Comparison of ENCODE assay signal across 8 cellular contexts in genomic region chr11:16820324-16821092, GRCh38.
DNase-seq lines count a peak whose midpoint lies in the region; ATAC-seq and TF ChIP-seq lines count a peak whose summit lies in the region.

No MANE protein-coding gene starts in this region.

- H3K9me3 ChIP-seq in IMR-90 (ENCODE audit: control insufficient read depth, insufficient read depth, low read length) (no peaks in the 10 kb centered on the region), Panc1 (ENCODE audit: control insufficient read depth, insufficient read depth, low read depth, low read length) (no peaks in the 10 kb centered on the region), thoracic aorta (no peaks in the 10 kb centered on the region)

- no peak overlapping the region for H3K14ac ChIP-seq in IMR-90 (replicated peaks; ENCODE audit: low read depth, low read length)

- no peak overlapping the region for H2BK120ac ChIP-seq in IMR-90 (ENCODE audit: low read depth, low read length)

- no peak overlapping the region for H3K27ac Mint-ChIP-seq in activated T-helper 1 cell treated with anti-CD3 and anti-CD28 coated beads, Interleukin-12 subunit alpha, Interleukin-12 subunit beta, Interleukin-2, Interleukin-4 antibody, amounts not matched to agents 30 ng/mL and 10 ng/mL and 1 ng/mL, durations not matched to agents 14 hours and 24 hours and 36 hours

- no peak overlapping the region for H2AK9ac ChIP-seq in IMR-90 (replicated peaks; ENCODE audit: low read depth, low read length, poor library complexity)

- no peak overlapping the region for H4K8ac ChIP-seq in IMR-90 (ENCODE audit: low read depth in 2 of 2, low read length in 2 of 2)

- peak; percentile 79 for TF ChIP-seq CTCF in IMR-90 (conservative IDR thresholded peaks at IDR 0.05; ENCODE audit: low read depth, low read length)
- TF ChIP-seq CTCF in Panc1 (IDR thresholded peaks at IDR 0.05), result peak; percentile 91
- peak; percentile 95 for TF ChIP-seq CTCF in foreskin fibroblast (IDR thresholded peaks at IDR 0.05; ENCODE audit: low read depth, low read length)
- no peak for TF ChIP-seq CTCF in omental fat pad (IDR thresholded peaks at IDR 0.05)
- peak; percentile 82 for TF ChIP-seq CTCF in thoracic aorta (IDR thresholded peaks at IDR 0.05)

- no peaks in the 10 kb centered on the region for H4K20me1 ChIP-seq in IMR-90 (ENCODE audit: insufficient read depth, low read length)

- H3K4me2 ChIP-seq in IMR-90 (ENCODE audit: low read depth, low read length), result no peak overlapping the region

- intact Hi-C loops in IMR-90 (cut with micrococcal nuclease), result loop anchor here (1.0 to 10.0 kb wide), 2 partner anchors 243 to 684 kb away; no protein-coding TSS in a partner anchor
- intact Hi-C loops in Panc1 (cut with micrococcal nuclease; ENCODE audit: unreplicated experiment), result loop anchor here (2.0 kb wide), 2 partner anchors 62 to 242 kb away; no protein-coding TSS in a partner anchor
- intact Hi-C loops in activated T-helper 1 cell treated with anti-CD3 and anti-CD28 coated beads, Interleukin-12 subunit alpha, Interleukin-12 subunit beta, Interleukin-2, Interleukin-4 antibody, amounts not matched to agents 30 ng/mL and 10 ng/mL and 1 ng/mL, durations not matched to agents 14 hours and 24 hours and 36 hours (cut with micrococcal nuclease), result loop anchor here (1.0 to 10.0 kb wide), 8 partner anchors 35 to 682 kb away; partner anchors contain the start of genes PIK3C2A and RPS13

- no peaks in the 10 kb centered on the region for H3K79me1 ChIP-seq in IMR-90 (ENCODE audit: low read depth in 1 of 2, low read length in 2 of 2)

- H3K27ac ChIP-seq in IMR-90 (ENCODE audit: insufficient read depth, low read length) (no peak overlapping the region), Panc1 (ENCODE audit: low read length) (no peak overlapping the region), thoracic aorta (no peak overlapping the region)

- peaks cover 12% of the 10 kb centered on the region for H3K4me1 Mint-ChIP-seq in activated T-helper 1 cell treated with anti-CD3 and anti-CD28 coated beads, Interleukin-12 subunit alpha, Interleukin-12 subunit beta, Interleukin-2, Interleukin-4 antibody, amounts not matched to agents 30 ng/mL and 10 ng/mL and 1 ng/mL, durations not matched to agents 14 hours and 24 hours and 36 hours (ENCODE audit: low read depth)

- H3K23ac ChIP-seq in IMR-90 (ENCODE audit: low read depth, low read length), result no peak overlapping the region

- H3K9me3 Mint-ChIP-seq in activated T-helper 1 cell treated with anti-CD3 and anti-CD28 coated beads, Interleukin-12 subunit alpha, Interleukin-12 subunit beta, Interleukin-2, Interleukin-4 antibody, amounts not matched to agents 30 ng/mL and 10 ng/mL and 1 ng/mL, durations not matched to agents 14 hours and 24 hours and 36 hours, result no peaks in the 10 kb centered on the region

- TF ChIP-seq RAD21 in IMR-90 (IDR thresholded peaks at IDR 0.05; ENCODE audit: low read length), result peak; percentile 63

- CTCF ChIA-PET in IMR-90 (lab: Yijun Ruan, JAX) (interaction anchor here (0.7 to 1.4 kb wide), 11 partner anchors 10 to 707 kb away, joined by 3 to 10 read pairs (median 3); no protein-coding TSS in a partner anchor), Panc1 (lab: Charles Lee) (interaction anchor here (0.7 to 1.4 kb wide), 3 partner anchors 63 to 247 kb away, joined by 3 to 4 read pairs (median 4); no protein-coding TSS in a partner anchor)

- H3K9me1 ChIP-seq in IMR-90 (ENCODE audit: insufficient read depth, low read length), result no peaks in the 10 kb centered on the region

- H2BK20ac ChIP-seq in IMR-90 (ENCODE audit: low read depth, low read length), result no peak overlapping the region

- no peaks in the 10 kb centered on the region for H3K36me3 Mint-ChIP-seq in activated T-helper 1 cell treated with anti-CD3 and anti-CD28 coated beads, Interleukin-12 subunit alpha, Interleukin-12 subunit beta, Interleukin-2, Interleukin-4 antibody, amounts not matched to agents 30 ng/mL and 10 ng/mL and 1 ng/mL, durations not matched to agents 14 hours and 24 hours and 36 hours (ENCODE audit: low read depth)

- no peak overlapping the region for H3K9ac ChIP-seq in IMR-90 (ENCODE audit: low read depth, low read length)

- H3K27me3 Mint-ChIP-seq in activated T-helper 1 cell treated with anti-CD3 and anti-CD28 coated beads, Interleukin-12 subunit alpha, Interleukin-12 subunit beta, Interleukin-2, Interleukin-4 antibody, amounts not matched to agents 30 ng/mL and 10 ng/mL and 1 ng/mL, durations not matched to agents 14 hours and 24 hours and 36 hours (ENCODE audit: insufficient read depth), result peaks cover 3% of the 10 kb centered on the region

- in situ Hi-C loops in IMR-90 (cut with MboI; ENCODE audit: low sequenced_read_pairs), result no loop called here
- in situ Hi-C loops in Panc1 (cut with HindIII; ENCODE audit: low pct_unique_long_range_greater_than_20kb, low sequenced_read_pairs), result no loop called here

- peak; percentile 80 for ATAC-seq in GM21576 (IDR thresholded peaks at IDR 0.05; ENCODE audit: unreplicated experiment)
- ATAC-seq in IMR-90 (ENCODE audit: low read depth), result peak; percentile 89
- ATAC-seq in Panc1, result peak; percentile 93
- peak; percentile 79 for ATAC-seq in omental fat pad (ENCODE audit: low FRiP score)
- peak; percentile 14 for ATAC-seq in thoracic aorta (ENCODE audit: insufficient number of reproducible peaks, low FRiP score, low read depth)

- H3K18ac ChIP-seq in IMR-90 (ENCODE audit: low read depth, low read length), result no peak overlapping the region

- H2AFZ ChIP-seq in IMR-90 (replicated peaks; ENCODE audit: low read length, poor library complexity), result peak overlapping the region; percentile 19

- H3K56ac ChIP-seq in IMR-90 (ENCODE audit: extremely low read depth, insufficient read depth, low read length), result no peak overlapping the region

- no peak overlapping the region for H3K4me3 ChIP-seq in IMR-90 (ENCODE audit: insufficient read depth, low read depth, low read length)
- H3K4me3 ChIP-seq in Panc1 (ENCODE audit: low read depth in 2 of 2, low read length in 2 of 2), result no peak overlapping the region
- no peak overlapping the region for H3K4me3 ChIP-seq in foreskin fibroblast (ENCODE audit: low read depth in 1 of 2, low read length in 2 of 2)
- H3K4me3 ChIP-seq in thoracic aorta, result no peak overlapping the region

- H3K4me1 ChIP-seq in IMR-90 (ENCODE audit: control insufficient read depth, insufficient read depth, low read length), result no peaks in the 10 kb centered on the region
- no peaks in the 10 kb centered on the region for H3K4me1 ChIP-seq in Panc1 (ENCODE audit: control insufficient read depth, insufficient read depth, low read length)
- H3K4me1 ChIP-seq in thoracic aorta (ENCODE audit: control insufficient read depth in 1 of 2, low read depth in 2 of 2), result peaks cover 0 to 9% of the 10 kb centered on the region in 2 donors

- dilution Hi-C loops in IMR-90 (cut with HindIII; ENCODE audit: low sequenced_read_pairs, unreplicated experiment), result no loop called here

- 0% methylated on average over 1 of the region's 8 CpGs; no CpG with 5 or more reads in 1 of the 2 experiments for WGBS in IMR-90 (ENCODE audit: extremely low coverage in 2 of 2, insufficient read length in 1 of 2), 2 experiments

- no peak overlapping the region for H2AK5ac ChIP-seq in IMR-90 (ENCODE audit: low read depth, low read length)

- no peak overlapping the region for H3K4ac ChIP-seq in IMR-90 (ENCODE audit: low read depth, low read length)

- no peak for TF ChIP-seq POLR2A in IMR-90 (IDR thresholded peaks at IDR 0.05; ENCODE audit: low read depth, low read length)

- no peak overlapping the region for H2BK5ac ChIP-seq in IMR-90 (ENCODE audit: low read depth, low read length, poor library complexity, severe bottlenecking)

- no peak overlapping the region for H3K4me3 Mint-ChIP-seq in activated T-helper 1 cell treated with anti-CD3 and anti-CD28 coated beads, Interleukin-12 subunit alpha, Interleukin-12 subunit beta, Interleukin-2, Interleukin-4 antibody, amounts not matched to agents 30 ng/mL and 10 ng/mL and 1 ng/mL, durations not matched to agents 14 hours and 24 hours and 36 hours

- H4K91ac ChIP-seq in IMR-90 (ENCODE audit: insufficient read depth, low read depth, low read length), result no peak overlapping the region

- H4K5ac ChIP-seq in IMR-90 (ENCODE audit: low read depth, low read length), result no peak overlapping the region

- peaks cover 29% of the 10 kb centered on the region for H3K27me3 ChIP-seq in IMR-90 (ENCODE audit: control insufficient read depth, insufficient read depth, low read length)
- no peaks in the 10 kb centered on the region for H3K27me3 ChIP-seq in Panc1 (ENCODE audit: control insufficient read depth, insufficient read depth, low read length)
- H3K27me3 ChIP-seq in thoracic aorta (replicated peaks; ENCODE audit: insufficient read depth), result no peaks in the 10 kb centered on the region

- BruUV-seq in IMR-90 (replicated peaks; lab: Mats Ljungman, UMichigan), result no TSS peak
- no TSS peak for BruUV-seq in Panc1 (replicated peaks; lab: Mats Ljungman, UMichigan)

- DNase-seq in DMS79 treated with DMSO at 0.1 percent for 48 hours (lab: John Stamatoyannopoulos, UW) (peak; percentile 67), IMR-90 (peak; percentile 61), Panc1 (ENCODE audit: low read depth, low spot score) (peak; percentile 46), foreskin fibroblast (peak; percentile 56 to 87), omental fat pad (ENCODE audit: low spot score) (peak; percentile 55), thoracic aorta (ENCODE audit: low spot score) (peak; percentile 21)
- DNase-seq in activated T-helper 1 cell treated with anti-CD3 and anti-CD28 coated beads, Interleukin-12 subunit alpha, Interleukin-12 subunit beta, Interleukin-2, Interleukin-4 antibody, amounts not matched to agents 30 ng/mL and 10 ng/mL and 1 ng/mL, durations not matched to agents 14 hours and 24 hours and 36 hours (ENCODE audit: low spot score), result peak; percentile 16

- H3K36me3 ChIP-seq in IMR-90 (ENCODE audit: control insufficient read depth, insufficient read depth, low read length) (no peaks in the 10 kb centered on the region), Panc1 (ENCODE audit: control insufficient read depth, insufficient read depth, low read length) (no peaks in the 10 kb centered on the region), thoracic aorta (no peaks in the 10 kb centered on the region)

- POLR2A ChIA-PET in IMR-90 (lab: Charles Lee; ENCODE audit: unreplicated experiment) (interaction anchor here (0.6 kb wide), 1 partner anchor 43 kb away, joined by 3 read pairs; no protein-coding TSS in a partner anchor), Panc1 (lab: Charles Lee) (no interaction called here)

- no peak overlapping the region for H2BK15ac ChIP-seq in IMR-90 (ENCODE audit: low read depth, low read length)

TF ChIP-seq in IMR-90, 13 proteins besides CTCF, POLR2A, EP300 and RAD21:
- TF ChIP-seq BHLHE40 (IDR thresholded peaks at IDR 0.05; ENCODE audit: low read depth, low read length), result no peak
- peak; percentile 52 for TF ChIP-seq SMC3 (IDR thresholded peaks at IDR 0.05; ENCODE audit: low read depth, low read length)

Comparison
In these comparisons a context has a peak if more than half of its experiments do, and no peak if none do; other contexts are left out.
1. DNase-seq: peak in every context shown above with its lines; median percentile 72 in foreskin fibroblast; 67 in DMS79 treated with DMSO at 0.1 percent for 48 hours; 61 in IMR-90; 55 in omental fat pad; 46 in Panc1; 21 in thoracic aorta; 16 in activated T-helper 1 cell treated with anti-CD3 and anti-CD28 coated beads, Interleukin-12 subunit alpha, Interleukin-12 subunit beta, Interleukin-2, Interleukin-4 antibody, amounts not matched to agents 30 ng/mL and 10 ng/mL and 1 ng/mL, durations not matched to agents 14 hours and 24 hours and 36 hours.
2. ATAC-seq: peak in every context shown above with its lines; median percentile 93 in Panc1; 89 in IMR-90; 80 in GM21576; 79 in omental fat pad; 14 in thoracic aorta.
3. CTCF ChIP-seq: peak in IMR-90 (single experiment), Panc1 (single experiment), foreskin fibroblast (single experiment) and thoracic aorta (single experiment); none in omental fat pad (0 of 3).